In genomic region chr1:170866646-170867045, GRCh38 we compare ENCODE assay signal across 26 cellular contexts.
"Had no signal": no experiment of that assay in that cellular context is flagged by ENCODE, and none has a peak within 500 bp of the region (broad histone marks: within the 10 kb centered on the region; RNA-seq: fewer than 3 reads in every experiment).

No MANE protein-coding gene starts in this region.

- H3K36me3 ChIP-seq: stomach, suprapubic skin, thoracic aorta, thyroid gland, tibial artery, tibial nerve, transverse colon, upper lobe of left lung, upper lobe of right lung, uterus, vagina had no signal

- H3K27me3 ChIP-seq: stomach, suprapubic skin, testis, thyroid gland, tibial artery, tibial nerve, transverse colon, upper lobe of left lung, upper lobe of right lung, uterus, vagina had no signal

- DNase-seq: stimulated activated CD4-positive, alpha-beta T cell treated with anti-CD3 and anti-CD28 coated beads, Interleukin-2, amount 100 ng/mL, for 48 hours; stimulated activated CD4-positive, alpha-beta T cell treated with anti-CD3 and anti-CD28 coated beads, Interleukin-4, amount 100 ng/mL, for 1 hour; stimulated activated CD4-positive, alpha-beta T cell treated with anti-CD3 and anti-CD28 coated beads, Interleukin-4, amount 100 ng/mL, for 24 hours; stimulated activated CD4-positive, alpha-beta T cell treated with anti-CD3 and anti-CD28 coated beads, Interleukin-4, amount 100 ng/mL, for 4 hours; stimulated activated CD8-positive, alpha-beta memory T cell treated with anti-CD3 and anti-CD28 coated beads, Interleukin-4, amount 100 ng/mL, for 48 hours; stimulated activated naive B cell treated with anti-CD40 and anti-IgM and Interleukin-4, amounts not matched to agents 10 μg/mL and 1 μg/mL and 100 μg/mL, for 72 hours; stimulated activated naive CD4-positive, alpha-beta T cell; stimulated activated naive CD4-positive, alpha-beta T cell treated with Interleukin-2 at 50 U/mL for 16 hours; stimulated activated naive CD8-positive, alpha-beta T cell treated with anti-CD3 and anti-CD28 coated beads, Interleukin-15, amount 100 ng/mL, for 72 hours; stimulated activated naive CD8-positive, alpha-beta T cell treated with anti-CD3 and anti-CD28 coated beads, Interleukin-15, Interleukin-2, amounts not matched to agents 100 U/mL and 50 U/mL, for 24 hours; stomach; substantia nigra; testis; thyroid gland; tibial artery; transverse colon; trophoblast cell; upper lobe of left lung; upper lobe of right lung; uterus had no signal

- H3K4me1 ChIP-seq: stomach, suprapubic skin, transverse colon, uterus, vagina had no signal

- ATAC-seq: stimulated activated effector memory CD8-positive, alpha-beta T cell treated with anti-CD3 and anti-CD28 coated beads, Interleukin-12 subunit alpha, Interleukin-12 subunit beta, amount 100 ng/mL, for 72 hours; stimulated activated memory B cell treated with anti-CD40 and anti-IgM and Interleukin-4, amounts not matched to agents 10 μg/mL and 1 μg/mL and 100 μg/mL, for 72 hours; stimulated activated naive B cell treated with anti-CD40 and anti-IgM and Interleukin-4, amounts not matched to agents 10 μg/mL and 1 μg/mL and 100 μg/mL, for 72 hours; stimulated activated naive CD8-positive, alpha-beta T cell treated with anti-CD3 and anti-CD28 coated beads, Interleukin-15, amount 100 ng/mL, for 72 hours; stimulated activated naive CD8-positive, alpha-beta T cell treated with anti-CD3 and anti-CD28 coated beads, Interleukin-15, Interleukin-2, amounts not matched to agents 100 U/mL and 50 U/mL, for 24 hours; upper lobe of right lung had no signal

- H3K27ac ChIP-seq: stomach, suprapubic skin, testis, thoracic aorta, thyroid gland, tibial artery, tibial nerve, transverse colon, upper lobe of left lung, upper lobe of right lung, uterus, vagina had no signal

- H3K9me3 ChIP-seq: stomach, suprapubic skin, testis, thoracic aorta, thyroid gland, tibial artery, tibial nerve, transverse colon, upper lobe of left lung, upper lobe of right lung, uterus, vagina had no signal

- H3K4me3 ChIP-seq: stomach, suprapubic skin, testis, thoracic aorta, thyroid gland, tibial artery, tibial nerve, transverse colon, upper lobe of left lung, upper lobe of right lung, uterus, vagina had no signal
